19 cellular contexts compared by ENCODE assay signal in the genomic region with DNA sequence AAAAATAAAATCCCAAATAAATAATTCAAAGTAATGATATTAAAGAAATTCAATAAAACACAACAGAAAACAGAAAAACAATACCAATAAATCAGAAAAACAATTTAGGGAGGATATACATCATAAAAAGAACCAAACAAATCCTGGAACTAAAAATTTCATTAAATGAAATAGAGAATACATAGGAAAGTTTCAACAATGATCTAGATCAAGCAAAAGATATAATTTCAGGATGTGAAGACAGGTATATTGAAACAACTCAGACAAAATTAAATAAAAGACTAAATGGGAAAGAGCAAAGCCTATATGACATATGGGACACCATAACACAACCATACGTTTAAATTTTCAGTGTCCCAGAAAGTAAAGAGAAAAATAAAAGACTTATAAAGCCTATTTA.
DNase-seq lines count a peak whose midpoint lies in the region; ATAC-seq, FAIRE-seq and TF ChIP-seq lines count a peak whose summit lies in the region.
"Had no signal": no experiment of that assay in that cellular context is flagged by ENCODE, and none has a peak within 500 bp of the region (broad histone marks: within the 10 kb centered on the region; RNA-seq: fewer than 3 reads in every experiment).

No MANE protein-coding gene starts in this region.

- H3K36me3 ChIP-seq in HEK293 (ENCODE audit: control insufficient read depth in 2 of 2, insufficient read depth in 1 of 2, low read length in 2 of 2) = no peaks in the 10 kb centered on the region
- H3K36me3 ChIP-seq: HAP-1 had no signal

- ATAC-seq in GM18502 (IDR thresholded peaks at IDR 0.05; ENCODE audit: poor library complexity, unreplicated experiment) = no peak
- ATAC-seq: GM12878 had no signal

- in situ Hi-C loops in GM13976 (cut with MboI; ENCODE audit: low sequenced_read_pairs, unreplicated experiment) = no loop called here

- H3K4me1 ChIP-seq in HEK293 (ENCODE audit: control insufficient read depth, insufficient read depth, low read length) = no peaks in the 10 kb centered on the region
- H3K4me1 ChIP-seq: HAP-1 had no signal

- no peaks in the 10 kb centered on the region for H3K9me3 ChIP-seq in HEK293 (ENCODE audit: control insufficient read depth, insufficient read depth, low read depth, low read length)
- H3K9me3 ChIP-seq: HAP-1 had no signal

- DNase-seq in frontal cortex (ENCODE audit: low spot score in 2 of 2) (no peak), GM13976 (ENCODE audit: low spot score) (no peak), NOMO-1 (lab: John Stamatoyannopoulos, UW; ENCODE audit: unreplicated experiment in 2 of 2) (no peak)
- DNase-seq: 8988T; C1 segment of cervical spinal cord; Calu3; CD4-positive, alpha-beta memory T cell; COR-L47; DMS53; DMS79 treated with DMSO at 0.1 percent for 48 hours; GDM1; GOT3 had no signal

- H3K27ac ChIP-seq in HEK293 (ENCODE audit: extremely low read depth, low read depth, low read length) = no peak overlapping the region

- CTCF ChIA-PET in HEK293 (lab: Yijun Ruan, JAX) = interaction anchor here (0.6 kb wide), 1 partner anchor 16 kb away, joined by 3 read pairs; no protein-coding TSS in a partner anchor

- peak; percentile 69 for FAIRE-seq in A204.1 (lab: Jason Lieb, UNC)
- peak; percentile 46 for FAIRE-seq in TTC549 (lab: Jason Lieb, UNC)
- FAIRE-seq in frontal cortex (lab: Jason Lieb, UNC) = peak; percentile 97
- FAIRE-seq: GM12878, H54 had no signal

- TF ChIP-seq CTCF in HEK293 (tag by site-specific recombination; IDR thresholded peaks at IDR 0.05) = no peak
- no peak for TF ChIP-seq CTCF in GM13976 (IDR thresholded peaks at IDR 0.05; ENCODE audit: borderline replicate concordance, control extremely low read depth, extremely low read depth, insufficient read depth, missing control alignments)

- H3K4me3 ChIP-seq in HEK293 (ENCODE audit: low read depth, low read length) = no peak overlapping the region
- H3K4me3 ChIP-seq: GM12878, HAP-1 had no signal

- POLR2A ChIA-PET in HEK293 (lab: Yijun Ruan, JAX) = no interaction called here

TF ChIP-seq in HEK293, 187 proteins besides CTCF, POLR2A, EP300 and RAD21:
- TF ChIP-seq, protein P1, sequence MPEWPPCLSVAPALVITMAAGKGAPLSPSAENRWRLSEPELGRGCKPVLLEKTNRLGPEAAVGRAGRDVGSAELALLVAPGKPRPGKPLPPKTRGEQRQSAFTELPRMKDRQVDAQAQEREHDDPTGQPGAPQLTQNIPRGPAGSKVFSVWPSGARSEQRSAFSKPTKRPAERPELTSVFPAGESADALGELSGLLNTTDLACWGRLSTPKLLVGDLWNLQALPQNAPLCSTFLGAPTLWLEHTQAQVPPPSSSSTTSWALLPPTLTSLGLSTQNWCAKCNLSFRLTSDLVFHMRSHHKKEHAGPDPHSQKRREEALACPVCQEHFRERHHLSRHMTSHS (tag by site-specific recombination; IDR thresholded peaks at IDR 0.05) = no peak
- no peak for TF ChIP-seq IKZF3 (tag by site-specific recombination; IDR thresholded peaks at IDR 0.05)
- TF ChIP-seq SETDB1 (IDR thresholded peaks at IDR 0.05; ENCODE audit: insufficient read length, low read length) = peak; percentile 20
TF ChIP-seq in HEK293: peak in this region for 1.
